Comparison of ENCODE assay signal across 15 cellular contexts in the genomic region with DNA sequence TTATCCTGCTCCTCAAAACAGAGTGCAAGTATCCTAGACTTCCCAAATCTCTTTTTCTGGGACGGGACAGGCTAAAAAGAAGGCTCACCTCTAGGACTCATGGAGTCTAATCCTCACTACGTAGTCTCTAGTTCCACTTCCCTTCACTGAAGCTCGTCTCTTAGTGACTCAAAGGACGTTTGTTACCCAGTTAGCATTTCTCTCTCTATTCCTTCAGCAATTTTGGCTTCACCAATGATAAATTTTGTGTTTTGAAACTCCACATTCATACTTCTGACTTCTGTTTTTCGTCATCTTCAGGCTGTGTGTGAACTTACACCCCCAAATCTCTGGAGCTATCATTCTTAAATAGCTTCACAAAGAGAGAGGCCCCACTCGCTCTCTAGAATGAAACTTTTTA.
DNase-seq lines count a peak whose midpoint lies in the region; ATAC-seq and TF ChIP-seq lines count a peak whose summit lies in the region.
"Had no signal": no experiment of that assay in that cellular context is flagged by ENCODE, and none has a peak within 500 bp of the region (broad histone marks: within the 10 kb centered on the region; RNA-seq: fewer than 3 reads in every experiment).

No MANE protein-coding gene starts in this region.

- DNase-seq in amniotic epithelial cell (ENCODE audit: low read depth) (peak; percentile 21), AML-193 (lab: John Stamatoyannopoulos, UW) (no peak), RPMI8226 (no peak), left colon (no peak), GOT3 (lab: John Stamatoyannopoulos, UW) (no peak)
- DNase-seq: activated gamma-delta T cell; C1 segment of cervical spinal cord; EL; NCI-H2107; right cardiac atrium; stimulated activated naive CD4-positive, alpha-beta T cell; uterus had no signal

- intact Hi-C loops in left colon (cut with DNase I, micrococcal nuclease): no loop called here

- no peak for TF ChIP-seq POLR2A in GM18505 (IDR thresholded peaks at IDR 0.05; ENCODE audit: borderline replicate concordance, extremely low read depth, insufficient read depth, insufficient read length)

- ATAC-seq in GM18505 (IDR thresholded peaks at IDR 0.05; ENCODE audit: unreplicated experiment) (peak; percentile 56), GM21360 (IDR thresholded peaks at IDR 0.05; ENCODE audit: unreplicated experiment) (peak; percentile 48), HG03064 (IDR thresholded peaks at IDR 0.05; ENCODE audit: low read depth, unreplicated experiment) (peak; percentile 42), left colon (no peak)
- ATAC-seq: right cardiac atrium had no signal
